Comparison of ENCODE assay signal across 1 cellular context in the genomic region with DNA sequence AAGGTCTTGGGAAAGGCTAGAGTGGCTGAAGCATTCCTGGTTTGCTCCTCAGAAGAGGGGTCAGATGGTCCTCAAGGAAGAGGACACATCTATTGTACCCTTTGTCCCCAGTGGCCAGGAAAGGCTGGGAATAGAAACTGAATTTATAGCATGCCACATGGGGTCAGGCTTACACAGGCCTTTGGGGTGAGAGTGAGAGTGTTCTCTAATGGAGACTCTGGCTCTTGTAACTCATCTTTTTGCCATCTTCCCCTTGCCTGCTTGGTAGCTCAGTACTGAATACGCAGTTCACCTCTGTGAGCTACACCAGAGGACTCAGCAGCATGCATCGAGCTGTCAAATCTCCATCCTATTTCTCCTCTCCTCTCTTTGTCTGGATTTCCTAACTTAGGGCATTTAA.
TF ChIP-seq lines count a peak whose summit lies in the region.

No MANE protein-coding gene starts in this region.

TF ChIP-seq in H1, 55 proteins besides CTCF, POLR2A, EP300 and RAD21:
- TF ChIP-seq SIX5 (IDR thresholded peaks at IDR 0.05; ENCODE audit: low read depth, low read length) (no peak), CREB1 (IDR thresholded peaks at IDR 0.05) (no peak), SP2 (IDR thresholded peaks at IDR 0.05; ENCODE audit: low read length) (no peak), TAF7 (optimal IDR thresholded peaks at IDR 0.05; ENCODE audit: borderline replicate concordance, low read depth, low read length) (no peak), SAP30 (IDR thresholded peaks at IDR 0.05; ENCODE audit: insufficient read depth, insufficient replicate concordance, low read length) (no peak), RFX5 (IDR thresholded peaks at IDR 0.05; ENCODE audit: borderline replicate concordance, low read depth, low read length) (no peak), BCL11A (IDR thresholded peaks at IDR 0.05; ENCODE audit: low read depth in 2 of 2, low read length in 2 of 2) (no peak), EZH2 (IDR thresholded peaks at IDR 0.05; ENCODE audit: low read depth, low read length, severe bottlenecking) (no peak), SRF (IDR thresholded peaks at IDR 0.05; ENCODE audit: low read depth, low read length) (no peak), CTBP2 (IDR thresholded peaks at IDR 0.05; ENCODE audit: borderline replicate concordance, insufficient read depth, insufficient read length, low read length) (no peak), FOSL1 (IDR thresholded peaks at IDR 0.05; ENCODE audit: insufficient read depth, low read depth, low read length) (no peak), SUZ12 (IDR thresholded peaks at IDR 0.05; ENCODE audit: low read length) (no peak), JUND (IDR thresholded peaks at IDR 0.05; ENCODE audit: low read length) (no peak), ZNF274 (IDR thresholded peaks at IDR 0.05; ENCODE audit: borderline replicate concordance, extremely low read depth, low read length) (no peak), BACH1 (IDR thresholded peaks at IDR 0.05; ENCODE audit: low read length) (no peak), CEBPB (IDR thresholded peaks at IDR 0.05; ENCODE audit: low read depth, low read length) (no peak), CHD1 (IDR thresholded peaks at IDR 0.05; ENCODE audit: low read depth, low read length) (no peak)
- TF ChIP-seq, protein P1, sequence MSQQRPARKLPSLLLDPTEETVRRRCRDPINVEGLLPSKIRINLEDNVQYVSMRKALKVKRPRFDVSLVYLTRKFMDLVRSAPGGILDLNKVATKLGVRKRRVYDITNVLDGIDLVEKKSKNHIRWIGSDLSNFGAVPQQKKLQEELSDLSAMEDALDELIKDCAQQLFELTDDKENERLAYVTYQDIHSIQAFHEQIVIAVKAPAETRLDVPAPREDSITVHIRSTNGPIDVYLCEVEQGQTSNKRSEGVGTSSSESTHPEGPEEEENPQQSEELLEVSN (IDR thresholded peaks at IDR 0.05), result no peak
